Comparison of ENCODE assay signal across 8 cellular contexts in genomic region chr1:151510957-151511635, GRCh38. TPM values are rescaled to one million over a fixed set of nuclear protein-coding genes. Genes with fewer than 3 reads are reported as not detected.
DNase-seq lines count a peak whose midpoint lies in the region; ATAC-seq and TF ChIP-seq lines count a peak whose summit lies in the region.

CGN (plus strand) TSS chr1:151511387; CDS start chr1:151518520, 7,133 bp downstream.

- DNase-seq in G401 (ENCODE audit: low spot score) = peak; percentile 97
- peak; percentile 98 for DNase-seq in NCI-H146 (lab: John Stamatoyannopoulos, UW)
- peak; percentile 77 to 91 (median 89) for DNase-seq in T-helper 17 cell
- peak; percentile 31 to 96 (median 86) for DNase-seq in amygdala (lab: John Stamatoyannopoulos, UW)
- DNase-seq in left ventricle myocardium superior = peak; percentile 89
- DNase-seq in prostate gland (ENCODE audit: low spot score) = peak; percentile 93
- DNase-seq in upper lobe of right lung = peak; percentile 95

- H3K36me3 ChIP-seq in prostate gland (no peaks in the 10 kb centered on the region), upper lobe of right lung (no peaks in the 10 kb centered on the region)

- no peaks in the 10 kb centered on the region for H3K4me1 ChIP-seq in prostate gland (replicated peaks)
- H3K4me1 ChIP-seq in upper lobe of right lung = peaks cover 17% of the 10 kb centered on the region

- no peaks in the 10 kb centered on the region for H3K27me3 Mint-ChIP-seq in T-helper 17 cell

- H3K27ac ChIP-seq in prostate gland (peak within 1 kb of the TSS; percentile 86 to 90), upper lobe of right lung (peak within 1 kb of the TSS; percentile 82)

- intact Hi-C loops in left ventricle myocardium superior (cut with micrococcal nuclease) (no loop called here), prostate gland (cut with DNase I) (no loop called here), upper lobe of right lung (cut with DNase I) (no loop called here)

- in situ Hi-C loops in G401 (cut with HindIII; ENCODE audit: low sequenced_read_pairs) = no loop called here

- H3K4me1 Mint-ChIP-seq in T-helper 17 cell = peaks cover 24% of the 10 kb centered on the region

- H3K27ac Mint-ChIP-seq in T-helper 17 cell = peak within 1 kb of the TSS; percentile 73

- H3K27me3 ChIP-seq in prostate gland (replicated peaks; ENCODE audit: insufficient read depth) (no peaks in the 10 kb centered on the region), upper lobe of right lung (no peaks in the 10 kb centered on the region)

- H3K4me3 ChIP-seq in prostate gland (peak within 1 kb of the TSS; percentile 58 to 66), upper lobe of right lung (peak within 1 kb of the TSS; percentile 74)

- ATAC-seq in HG02678 (IDR thresholded peaks at IDR 0.05; ENCODE audit: unreplicated experiment) (peak; percentile 85), T-helper 17 cell (peak; percentile 97), left ventricle myocardium superior (peak; percentile 99), upper lobe of right lung (peak; percentile 89)

- WGBS in prostate gland = under 1% methylated on average over 57 of the region's 68 CpGs

- TF ChIP-seq CTCF in prostate gland (IDR thresholded peaks at IDR 0.05) (peak in 1 of 4 experiments; percentile 1), upper lobe of right lung (IDR thresholded peaks at IDR 0.05) (no peak)

- H3K36me3 Mint-ChIP-seq in T-helper 17 cell (ENCODE audit: low read depth) = no peaks in the 10 kb centered on the region

- peak within 1 kb of the TSS; percentile 95 for H3K4me3 Mint-ChIP-seq in T-helper 17 cell

- peak; percentile 85 for TF ChIP-seq POLR2A in prostate gland (IDR thresholded peaks at IDR 0.05)

- H3K9me3 ChIP-seq in T-helper 17 cell (ENCODE audit: control insufficient read depth, low read length, poor library complexity, severe bottlenecking) (no peaks in the 10 kb centered on the region), prostate gland (no peaks in the 10 kb centered on the region), upper lobe of right lung (no peaks in the 10 kb centered on the region)

RNA-seq across cellular contexts. Expression of gene CGN, which starts in this region (rescaled TPM):
- 11.4 and 18.6 TPM in 2 replicates for total RNA-seq in G401 (2014; rRNA removed; shearing (Covaris generic))
- total RNA-seq in T-helper 17 cell (under 1 TPM; 0.60 to 0.75 TPM), left ventricle myocardium superior (0.92 TPM), prostate gland (10 to 100 TPM; 23.2 to 37.5 TPM), upper lobe of right lung (62.5 TPM)

Comparison
In these comparisons a context has a peak if more than half of its experiments do, and no peak if none do; other contexts are left out.
1. Peak in every context shown above with its lines: DNase-seq, ATAC-seq, H3K4me3 ChIP-seq and H3K27ac ChIP-seq.
2. Peak in DNase-seq and ATAC-seq in T-helper 17 cell; RNA of the gene not detected or under 1 TPM.
3. Peak in DNase-seq and ATAC-seq in left ventricle myocardium superior; RNA of the gene not detected or under 1 TPM.